In the genomic region with DNA sequence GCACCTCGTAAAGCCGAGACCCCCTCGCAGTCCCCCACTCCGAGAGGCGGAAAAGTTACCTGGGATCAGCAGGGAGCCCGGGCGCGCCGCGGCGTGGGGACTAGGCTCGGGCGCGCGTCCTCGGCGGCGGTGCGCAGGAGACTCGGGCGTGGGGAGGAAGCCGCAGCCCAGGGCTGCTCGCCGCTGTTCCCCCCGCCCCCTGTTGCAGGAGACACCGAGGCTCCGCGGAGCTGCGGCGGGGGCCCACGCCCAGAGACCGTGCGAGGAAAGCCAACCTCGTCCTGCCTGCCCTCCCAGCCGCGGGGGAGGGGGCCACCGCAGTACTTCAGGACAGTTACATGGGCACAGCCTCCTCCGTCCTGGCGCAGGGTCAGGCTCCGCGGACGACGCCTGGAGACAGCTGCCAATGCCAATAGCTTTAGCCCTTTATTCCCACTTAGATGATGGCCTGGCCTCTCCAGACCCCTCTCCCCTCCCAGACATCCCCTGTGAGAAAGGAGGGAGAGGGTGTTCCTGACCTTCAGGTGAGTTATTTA, we compare ENCODE assay signal across 8 cellular contexts. TPM values are rescaled to one million over a fixed set of nuclear protein-coding genes. Genes with fewer than 3 reads are reported as not detected.
A peak's percentile ranks its signal among the peaks of the same experiment; 100 is the strongest.
DNase-seq lines count a peak whose midpoint lies in the region; ATAC-seq and TF ChIP-seq lines count a peak whose summit lies in the region.

A gene (minus strand): TSS at position 144 of the 536 bp plus-strand sequence. CDS start 54,814 bp downstream, outside the sequence.

- H2AFZ ChIP-seq in MM.1S (ENCODE audit: low read length), result no peak within 1 kb of the TSS

- no peaks in the 10 kb centered on the region for H4K20me1 ChIP-seq in MM.1S (ENCODE audit: insufficient read depth, low read length)

- H3K27ac ChIP-seq in MM.1S (ENCODE audit: low read length) (no peak within 1 kb of the TSS), stomach smooth muscle (ENCODE audit: low read length) (no peak within 1 kb of the TSS)

- H3K27me3 ChIP-seq in MM.1S (replicated peaks; ENCODE audit: insufficient read depth, low read length) (no peaks in the 10 kb centered on the region), stomach smooth muscle (ENCODE audit: control insufficient read depth in 1 of 2, insufficient read depth in 2 of 2, low read length in 2 of 2) (peaks cover 4 to 16% of the 10 kb centered on the region in 2 donors)

- TF ChIP-seq CTCF in MM.1S (IDR thresholded peaks at IDR 0.05; ENCODE audit: low read length) (no peak), choroid plexus epithelial cell (conservative IDR thresholded peaks at IDR 0.05; ENCODE audit: low read depth, low read length) (no peak)

- H3K9me3 Mint-ChIP-seq in activated CD4-positive, alpha-beta T cell treated with anti-CD3 and anti-CD28 coated beads, Interleukin-2, amount 10 ng/mL, durations not matched to agents 24 days and 14 days, result no peaks in the 10 kb centered on the region

- no peak within 1 kb of the TSS for H3K27ac Mint-ChIP-seq in activated CD4-positive, alpha-beta T cell treated with anti-CD3 and anti-CD28 coated beads, Interleukin-2, amount 10 ng/mL, durations not matched to agents 24 days and 14 days

- DNase-seq in AG08395 (ENCODE audit: low spot score) (peak; percentile 36), MM.1S (no peak), choroid plexus epithelial cell (ENCODE audit: low read depth) (peak; percentile 48), left colon (peak; percentile 39 to 45), HCEC 1CT (no peak), NCI-H1417 treated with DMSO at 0.1 percent for 48 hours (lab: John Stamatoyannopoulos, UW) (no peak)
- DNase-seq in activated CD4-positive, alpha-beta T cell treated with anti-CD3 and anti-CD28 coated beads, Interleukin-2, amount 10 ng/mL, durations not matched to agents 24 days and 14 days, result no peak

- no peaks in the 10 kb centered on the region for H3F3A ChIP-seq in MM.1S (ENCODE audit: insufficient read depth, low read length)

- no peaks in the 10 kb centered on the region for H3K79me2 ChIP-seq in MM.1S (ENCODE audit: low read length)

- H3K36me3 Mint-ChIP-seq in activated CD4-positive, alpha-beta T cell treated with anti-CD3 and anti-CD28 coated beads, Interleukin-2, amount 10 ng/mL, durations not matched to agents 24 days and 14 days (ENCODE audit: low read depth), result no peaks in the 10 kb centered on the region

- H3K4me1 Mint-ChIP-seq in activated CD4-positive, alpha-beta T cell treated with anti-CD3 and anti-CD28 coated beads, Interleukin-2, amount 10 ng/mL, durations not matched to agents 24 days and 14 days, result peaks cover 2% of the 10 kb centered on the region

- H3K9me3 ChIP-seq in MM.1S (replicated peaks; ENCODE audit: insufficient read depth, low read length), result no peaks in the 10 kb centered on the region
- H3K9me3 ChIP-seq in stomach smooth muscle (ENCODE audit: control insufficient read depth in 2 of 2, low read length in 2 of 2), result no peaks in the 10 kb centered on the region

- H3K4me3 ChIP-seq in MM.1S (ENCODE audit: low read length) (peak within 1 kb of the TSS; percentile 25; the same call in 1 of the 2 replicates), choroid plexus epithelial cell (ENCODE audit: low read depth, low read length) (peak within 1 kb of the TSS; percentile 81), stomach smooth muscle (ENCODE audit: low read length in 2 of 2) (peak within 1 kb of the TSS; percentile 50 to 66)

- no peak within 1 kb of the TSS for H3K4me3 Mint-ChIP-seq in activated CD4-positive, alpha-beta T cell treated with anti-CD3 and anti-CD28 coated beads, Interleukin-2, amount 10 ng/mL, durations not matched to agents 24 days and 14 days

- peaks cover 44% of the 10 kb centered on the region for H3K27me3 Mint-ChIP-seq in activated CD4-positive, alpha-beta T cell treated with anti-CD3 and anti-CD28 coated beads, Interleukin-2, amount 10 ng/mL, durations not matched to agents 24 days and 14 days

- H3K9ac ChIP-seq in MM.1S (ENCODE audit: low read length) (no peak within 1 kb of the TSS), stomach smooth muscle (ENCODE audit: low read length in 2 of 2) (no peak within 1 kb of the TSS)

- H3K4me2 ChIP-seq in MM.1S (ENCODE audit: low read depth, low read length), result peak within 1 kb of the TSS; percentile 27

- intact Hi-C loops in left colon (cut with DNase I, micrococcal nuclease), result no loop called here
- intact Hi-C loops in activated CD4-positive, alpha-beta T cell treated with anti-CD3 and anti-CD28 coated beads, Interleukin-2, amount 10 ng/mL, durations not matched to agents 24 days and 14 days (cut with micrococcal nuclease), result loop anchor here (5.0 kb wide), 1 partner anchor 88 kb away; no protein-coding TSS in a partner anchor

- no peaks in the 10 kb centered on the region for H3K9me2 ChIP-seq in MM.1S (replicated peaks; ENCODE audit: insufficient read depth, low read length)

- H3K36me3 ChIP-seq in MM.1S (replicated peaks; ENCODE audit: insufficient read depth, low read length), result no peaks in the 10 kb centered on the region
- no peaks in the 10 kb centered on the region for H3K36me3 ChIP-seq in stomach smooth muscle (ENCODE audit: control insufficient read depth in 2 of 2, insufficient read depth in 2 of 2, low read length in 2 of 2)

- H3K4me1 ChIP-seq in MM.1S (ENCODE audit: low read length) (no peaks in the 10 kb centered on the region), stomach smooth muscle (ENCODE audit: control insufficient read depth, insufficient read depth, low read length) (peaks cover 3% of the 10 kb centered on the region)

- peak; percentile 71 for ATAC-seq in left colon

RNA-seq across cellular contexts. Expression of the gene that starts here (rescaled TPM):
- total RNA-seq in left colon, result 10 to 100 TPM; 87.7 to 98.6 TPM
- 1.5 TPM in 2 replicates for total RNA-seq in activated CD4-positive, alpha-beta T cell treated with anti-CD3 and anti-CD28 coated beads, Interleukin-2, amount 10 ng/mL, durations not matched to agents 24 days and 14 days

Comparison
In these comparisons a context has a peak if more than half of its experiments do, and no peak if none do; other contexts are left out.
1. RNA of the gene that starts here (total RNA-seq): 87.7 to 98.6 TPM in left colon; 1.5 TPM in activated CD4-positive, alpha-beta T cell treated with anti-CD3 and anti-CD28 coated beads, Interleukin-2, amount 10 ng/mL, durations not matched to agents 24 days and 14 days; every median in the first group is over 10 times any median in the second.
2. DNase-seq: peak in AG08395 (single experiment), choroid plexus epithelial cell (single experiment) and left colon (2 of 2); none in MM.1S (single experiment), HCEC 1CT (single experiment), NCI-H1417 treated with DMSO at 0.1 percent for 48 hours (single experiment) and activated CD4-positive, alpha-beta T cell treated with anti-CD3 and anti-CD28 coated beads, Interleukin-2, amount 10 ng/mL, durations not matched to agents 24 days and 14 days (single experiment).
3. H3K4me3 ChIP-seq: peak in every context shown above with its lines; median percentile 81 in choroid plexus epithelial cell; 58 in stomach smooth muscle; 25 in MM.1S.